ENCODE assay signal across 10 cellular contexts in the genomic region with DNA sequence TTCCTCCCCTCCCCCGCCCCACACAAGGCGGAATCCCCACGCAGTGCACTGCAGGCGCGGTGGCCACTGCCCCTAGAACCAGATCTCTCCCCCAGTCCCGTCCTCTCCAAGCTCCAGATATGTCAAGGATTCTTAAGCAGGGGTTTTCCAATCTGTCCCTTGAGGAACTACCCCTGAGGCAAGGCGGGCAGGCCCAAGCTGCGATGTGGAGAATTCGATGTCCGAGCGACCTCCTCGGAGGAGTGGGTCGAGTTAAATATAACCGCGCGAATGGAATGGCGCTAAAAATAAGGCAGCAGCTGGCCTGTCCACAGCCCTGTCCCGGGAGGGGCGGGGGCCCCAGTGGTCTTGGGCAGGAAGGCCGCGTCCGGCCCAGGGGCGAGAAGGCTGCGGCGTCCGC. TPM values are rescaled to one million over a fixed set of nuclear protein-coding genes. Genes with fewer than 3 reads are reported as not detected.
DNase-seq lines count a peak whose midpoint lies in the region; ATAC-seq and TF ChIP-seq lines count a peak whose summit lies in the region.
"Had no signal": no experiment of that assay in that cellular context is flagged by ENCODE, and none has a peak within 500 bp of the region (broad histone marks: within the 10 kb centered on the region; RNA-seq: fewer than 3 reads in every experiment).

No MANE protein-coding gene starts in this region.

- intact Hi-C loops in CD14-positive monocyte (cut with micrococcal nuclease) = loop anchor here (2.0 to 10.0 kb wide), 4 partner anchors 14 to 218 kb away; a partner anchor contains a TSS
- intact Hi-C loops in sciatic nerve (cut with DNase I) = no loop called here

- peak overlapping the region; percentile 21 to 79 for H3K4me3 Mint-ChIP-seq in CD14-positive monocyte
- peak overlapping the region; percentile 21 for H3K4me3 Mint-ChIP-seq in activated T-helper 17 cell treated with anti-CD3 and anti-CD28 coated beads, Interleukin-2, amount 50 U/mL, for 72 hours
- peak overlapping the region in 9 of 10 donors; percentile 20 to 69 (median 46) for H3K4me3 Mint-ChIP-seq in naive thymus-derived CD8-positive, alpha-beta T cell
- H3K4me3 Mint-ChIP-seq in stimulated activated memory B cell treated with anti-CD40 and anti-IgM and Interleukin-4, amounts not matched to agents 10 μg/mL and 1 μg/mL and 100 μg/mL, for 72 hours = no peak overlapping the region

- peaks cover 12 to 50% (median 37%) of the 10 kb centered on the region in 7 donors for H3K9me3 Mint-ChIP-seq in CD14-positive monocyte
- H3K9me3 Mint-ChIP-seq in activated T-helper 17 cell treated with anti-CD3 and anti-CD28 coated beads, Interleukin-2, amount 50 U/mL, for 72 hours = no peaks in the 10 kb centered on the region
- H3K9me3 Mint-ChIP-seq in naive thymus-derived CD8-positive, alpha-beta T cell = peaks cover 0 to 34% (median 20%) of the 10 kb centered on the region in 9 donors
- H3K9me3 Mint-ChIP-seq in stimulated activated memory B cell treated with anti-CD40 and anti-IgM and Interleukin-4, amounts not matched to agents 10 μg/mL and 1 μg/mL and 100 μg/mL, for 72 hours = peaks cover 6% of the 10 kb centered on the region

- peaks cover 77 to 91% (median 89%) of the 10 kb centered on the region in 3 donors for H3K27me3 Mint-ChIP-seq in CD14-positive monocyte (ENCODE audit: low read depth in 3 of 3)
- H3K27me3 Mint-ChIP-seq in activated T-helper 17 cell treated with anti-CD3 and anti-CD28 coated beads, Interleukin-2, amount 50 U/mL, for 72 hours = peaks cover 59% of the 10 kb centered on the region
- peaks cover 43 to 83% (median 63%) of the 10 kb centered on the region in 5 donors for H3K27me3 Mint-ChIP-seq in naive thymus-derived CD8-positive, alpha-beta T cell
- peaks cover 79% of the 10 kb centered on the region for H3K27me3 Mint-ChIP-seq in stimulated activated memory B cell treated with anti-CD40 and anti-IgM and Interleukin-4, amounts not matched to agents 10 μg/mL and 1 μg/mL and 100 μg/mL, for 72 hours

- no peak overlapping the region for H3K27ac Mint-ChIP-seq in CD14-positive monocyte
- H3K27ac Mint-ChIP-seq in activated T-helper 17 cell treated with anti-CD3 and anti-CD28 coated beads, Interleukin-2, amount 50 U/mL, for 72 hours = no peak overlapping the region
- peak overlapping the region in 3 of 10 donors; percentile 21 to 53 (median 25) for H3K27ac Mint-ChIP-seq in naive thymus-derived CD8-positive, alpha-beta T cell
- no peak overlapping the region for H3K27ac Mint-ChIP-seq in stimulated activated memory B cell treated with anti-CD40 and anti-IgM and Interleukin-4, amounts not matched to agents 10 μg/mL and 1 μg/mL and 100 μg/mL, for 72 hours
- H3K27ac Mint-ChIP-seq: activated CD8-positive, alpha-beta memory T cell treated with anti-CD3 and anti-CD28 coated beads, Interleukin-2, amount 10 ng/mL, durations not matched to agents 7 days and 5 days had no signal

- ATAC-seq in HG02840 (IDR thresholded peaks at IDR 0.05; ENCODE audit: low FRiP score, unreplicated experiment) = peak; percentile 4
- ATAC-seq in activated T-helper 17 cell treated with anti-CD3 and anti-CD28 coated beads, Interleukin-2, amount 50 U/mL, for 72 hours (replicated peaks) = no peak
- ATAC-seq in naive thymus-derived CD8-positive, alpha-beta T cell = no peak
- ATAC-seq in stimulated activated memory B cell treated with anti-CD40 and anti-IgM and Interleukin-4, amounts not matched to agents 10 μg/mL and 1 μg/mL and 100 μg/mL, for 72 hours = no peak
- no peak for ATAC-seq in sciatic nerve
- no peak for ATAC-seq in HG03039 (IDR thresholded peaks at IDR 0.05; ENCODE audit: unreplicated experiment)

- POLR2A ChIA-PET in naive thymus-derived CD8-positive, alpha-beta T cell (lab: Charles Lee) = no interaction called here

- no peak for TF ChIP-seq CTCF in CD14-positive monocyte (IDR thresholded peaks at IDR 0.05)

- DNase-seq in CD14-positive monocyte (ENCODE audit: low spot score) = no peak
- DNase-seq in naive thymus-derived CD8-positive, alpha-beta T cell = no peak
- no peak for DNase-seq in sciatic nerve (ENCODE audit: low spot score)
- no peak for DNase-seq in NCI-H128 (lab: John Stamatoyannopoulos, UW; ENCODE audit: unreplicated experiment)

- H3K4me1 Mint-ChIP-seq in CD14-positive monocyte = peaks cover 50% of the 10 kb centered on the region
- peaks cover 8% of the 10 kb centered on the region for H3K4me1 Mint-ChIP-seq in activated T-helper 17 cell treated with anti-CD3 and anti-CD28 coated beads, Interleukin-2, amount 50 U/mL, for 72 hours
- peaks cover 13 to 35% (median 30%) of the 10 kb centered on the region in 4 donors for H3K4me1 Mint-ChIP-seq in naive thymus-derived CD8-positive, alpha-beta T cell
- H3K4me1 Mint-ChIP-seq in stimulated activated memory B cell treated with anti-CD40 and anti-IgM and Interleukin-4, amounts not matched to agents 10 μg/mL and 1 μg/mL and 100 μg/mL, for 72 hours = peaks cover 22% of the 10 kb centered on the region

- H3K36me3 Mint-ChIP-seq in CD14-positive monocyte = peaks cover 19 to 37% of the 10 kb centered on the region in 2 donors
- H3K36me3 Mint-ChIP-seq in activated T-helper 17 cell treated with anti-CD3 and anti-CD28 coated beads, Interleukin-2, amount 50 U/mL, for 72 hours (ENCODE audit: low read depth) = peaks cover 27% of the 10 kb centered on the region
- H3K36me3 Mint-ChIP-seq in naive thymus-derived CD8-positive, alpha-beta T cell = peaks cover 18 to 29% (median 25%) of the 10 kb centered on the region in 3 donors
- H3K36me3 Mint-ChIP-seq in stimulated activated memory B cell treated with anti-CD40 and anti-IgM and Interleukin-4, amounts not matched to agents 10 μg/mL and 1 μg/mL and 100 μg/mL, for 72 hours = peaks cover 8% of the 10 kb centered on the region

RNA-seq across cellular contexts. Expression of a gene that starts 5.8 kb away (rescaled TPM):
- not detected for polyA plus RNA-seq in CD14-positive monocyte
- total RNA-seq in activated T-helper 17 cell treated with anti-CD3 and anti-CD28 coated beads, Interleukin-2, amount 50 U/mL, for 72 hours = not detected
- not detected for total RNA-seq in naive thymus-derived CD8-positive, alpha-beta T cell
- polyA plus RNA-seq in naive thymus-derived CD8-positive, alpha-beta T cell = not detected
- 49.9 TPM for total RNA-seq in sciatic nerve
- total RNA-seq: activated CD8-positive, alpha-beta memory T cell treated with anti-CD3 and anti-CD28 coated beads, Interleukin-2, amount 10 ng/mL, durations not matched to agents 7 days and 5 days; glomerular endothelial cell had no signal

RNA-seq across cellular contexts. Expression of a gene that starts 50.9 kb away (rescaled TPM):
- polyA plus RNA-seq in CD14-positive monocyte = 10 to 100 TPM; 20.2 to 24.7 TPM
- 10 to 100 TPM; 18.1 to 20.4 TPM for total RNA-seq in activated T-helper 17 cell treated with anti-CD3 and anti-CD28 coated beads, Interleukin-2, amount 50 U/mL, for 72 hours
- total RNA-seq in naive thymus-derived CD8-positive, alpha-beta T cell = 10 to 100 TPM; 27.7 to 31.6 TPM
- polyA plus RNA-seq in naive thymus-derived CD8-positive, alpha-beta T cell = 10 to 100 TPM; 16.3 to 22.1 (median 16.5) TPM
- total RNA-seq in sciatic nerve = 19.5 TPM

Comparison
In these comparisons a context has a peak if more than half of its experiments do, and no peak if none do; other contexts are left out.
1. RNA of a gene that starts 5.8 kb away (total RNA-seq): 49.9 TPM in sciatic nerve (single experiment); not detected in activated T-helper 17 cell treated with anti-CD3 and anti-CD28 coated beads, Interleukin-2, amount 50 U/mL, for 72 hours and not detected in naive thymus-derived CD8-positive, alpha-beta T cell; every median in the first group is over 10 times any median in the second.